ENCODE assay signal across 8 cellular contexts in the genomic region with DNA sequence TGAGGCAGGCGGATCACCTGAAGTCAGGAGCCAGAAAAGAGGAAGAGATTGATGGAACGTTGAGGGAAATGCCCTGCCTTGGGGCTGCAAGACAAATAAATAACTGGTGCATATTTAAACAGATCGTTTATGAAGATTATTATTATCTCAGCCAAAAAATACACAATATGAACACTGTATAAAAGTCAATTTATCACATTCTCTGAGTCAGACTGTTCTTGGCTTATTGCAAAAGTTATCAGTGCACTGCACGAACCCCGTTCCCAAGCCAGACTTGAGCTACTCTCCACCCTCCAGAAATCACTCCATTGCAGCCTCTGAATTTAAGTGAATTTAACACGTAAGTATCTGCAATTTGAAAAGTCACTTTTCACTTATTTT. TPM values are rescaled to one million over a fixed set of nuclear protein-coding genes. Genes with fewer than 3 reads are reported as not detected.
DNase-seq lines count a peak whose midpoint lies in the region; ATAC-seq and TF ChIP-seq lines count a peak whose summit lies in the region.

No MANE protein-coding gene starts in this region.

- H3K9me2 ChIP-seq in neural cell (ENCODE audit: insufficient read depth, low read length), result no peaks in the 10 kb centered on the region

- H3K27me3 Mint-ChIP-seq in CD4-positive, alpha-beta T cell, result no peaks in the 10 kb centered on the region
- no peaks in the 10 kb centered on the region for H3K27me3 Mint-ChIP-seq in effector memory CD8-positive, alpha-beta T cell

- H3K4me1 Mint-ChIP-seq in CD4-positive, alpha-beta T cell (ENCODE audit: low read depth), result peaks cover 47% of the 10 kb centered on the region
- H3K4me1 Mint-ChIP-seq in effector memory CD8-positive, alpha-beta T cell (ENCODE audit: low read depth in 2 of 2), result peaks cover 30 to 32% of the 10 kb centered on the region in 2 donors

- no peaks in the 10 kb centered on the region for H3K9me3 ChIP-seq in CD4-positive, alpha-beta T cell (ENCODE audit: control insufficient read depth, low read length)
- no peaks in the 10 kb centered on the region for H3K9me3 ChIP-seq in OCI-LY3 (ENCODE audit: insufficient read depth, low read length)
- H3K9me3 ChIP-seq in neural cell (ENCODE audit: low read length), result no peaks in the 10 kb centered on the region

- no peak overlapping the region for H3K27ac Mint-ChIP-seq in CD4-positive, alpha-beta T cell
- no peak overlapping the region for H3K27ac Mint-ChIP-seq in effector memory CD8-positive, alpha-beta T cell

- H3K36me3 ChIP-seq in OCI-LY3 (replicated peaks; ENCODE audit: low read depth, low read length) (no peaks in the 10 kb centered on the region), neural cell (ENCODE audit: insufficient read depth, low read length) (no peaks in the 10 kb centered on the region)

- ATAC-seq in CD4-positive, alpha-beta T cell (ENCODE audit: poor library complexity), result no peak
- no peak for ATAC-seq in effector memory CD8-positive, alpha-beta T cell (replicated peaks)

- H3K4me2 ChIP-seq in OCI-LY3 (ENCODE audit: low read length) (peak overlapping the region; percentile 92), neural cell (ENCODE audit: low read length) (peak overlapping the region; percentile 72)

- DNase-seq in CD4-positive, alpha-beta T cell, result no peak
- no peak for DNase-seq in effector memory CD8-positive, alpha-beta T cell
- DNase-seq in islet precursor cell (no peak), COR-L47 (lab: John Stamatoyannopoulos, UW) (no peak), amygdala (lab: John Stamatoyannopoulos, UW) (no peak)
- DNase-seq in stimulated activated CD4-positive, alpha-beta T cell treated with anti-CD3 and anti-CD28 coated beads, Interleukin-2, amount 100 ng/mL, for 48 hours, result no peak

- TF ChIP-seq EP300 in neural cell (conservative IDR thresholded peaks at IDR 0.05; ENCODE audit: poor library complexity, severe bottlenecking), result no peak

- H3K27me3 ChIP-seq in CD4-positive, alpha-beta T cell (ENCODE audit: control insufficient read depth, insufficient read depth, low read length), result no peaks in the 10 kb centered on the region
- H3K27me3 ChIP-seq in OCI-LY3 (ENCODE audit: low read depth, low read length) (peaks cover 23% of the 10 kb centered on the region), neural cell (ENCODE audit: insufficient read depth, low read depth, low read length) (no peaks in the 10 kb centered on the region)

- no peak for TF ChIP-seq CTCF in CD4-positive, alpha-beta T cell (IDR thresholded peaks at IDR 0.05)
- TF ChIP-seq CTCF in OCI-LY3 (IDR thresholded peaks at IDR 0.05; ENCODE audit: low read depth, low read length) (no peak), neural cell (IDR thresholded peaks at IDR 0.05; ENCODE audit: poor library complexity, severe bottlenecking) (no peak)

- H4K20me1 ChIP-seq in OCI-LY3 (ENCODE audit: insufficient read depth, low read length), result no peaks in the 10 kb centered on the region
- no peaks in the 10 kb centered on the region for H4K20me1 ChIP-seq in neural cell (ENCODE audit: insufficient read depth)

- POLR2A ChIA-PET in CD4-positive, alpha-beta T cell (lab: Charles Lee), result no interaction called here

- CTCF ChIA-PET in CD4-positive, alpha-beta T cell (lab: Charles Lee), result interaction anchor here (0.6 kb wide), 1 partner anchor 11 kb away, joined by 3 read pairs; no protein-coding TSS in a partner anchor

- TF ChIP-seq RAD21 in neural cell (conservative IDR thresholded peaks at IDR 0.05), result no peak

- no peak overlapping the region for H3K9ac ChIP-seq in OCI-LY3 (ENCODE audit: low read length)
- peak overlapping the region; percentile 67 for H3K9ac ChIP-seq in neural cell (ENCODE audit: low read length)

- H3K36me3 Mint-ChIP-seq in CD4-positive, alpha-beta T cell (ENCODE audit: low read depth), result no peaks in the 10 kb centered on the region
- H3K36me3 Mint-ChIP-seq in effector memory CD8-positive, alpha-beta T cell (ENCODE audit: insufficient read depth), result peaks cover 7% of the 10 kb centered on the region

- H3K79me2 ChIP-seq in OCI-LY3 (ENCODE audit: low read length) (no peaks in the 10 kb centered on the region), neural cell (replicated peaks; ENCODE audit: insufficient read depth, low read length) (no peaks in the 10 kb centered on the region)

- H3K4me3 ChIP-seq in OCI-LY3 (ENCODE audit: low read length) (peak overlapping the region; percentile 99), neural cell (ENCODE audit: low read length) (peak overlapping the region; percentile 94)

- no peak overlapping the region for H3K27ac ChIP-seq in CD4-positive, alpha-beta T cell (ENCODE audit: low read depth, low read length)
- H3K27ac ChIP-seq in OCI-LY3 (ENCODE audit: low read length) (no peak overlapping the region), neural cell (ENCODE audit: low read length) (no peak overlapping the region)

- H3K4me1 ChIP-seq in OCI-LY3 (ENCODE audit: low read length), result peaks cover 15% of the 10 kb centered on the region

- no peaks in the 10 kb centered on the region for H3K9me3 Mint-ChIP-seq in CD4-positive, alpha-beta T cell
- no peaks in the 10 kb centered on the region for H3K9me3 Mint-ChIP-seq in effector memory CD8-positive, alpha-beta T cell

- H3F3A ChIP-seq in neural cell (ENCODE audit: insufficient read depth, low read length, poor library complexity, severe bottlenecking), result no peaks in the 10 kb centered on the region

- H3K4me3 Mint-ChIP-seq in CD4-positive, alpha-beta T cell, result peak overlapping the region; percentile 85
- H3K4me3 Mint-ChIP-seq in effector memory CD8-positive, alpha-beta T cell, result peak overlapping the region; percentile 89 to 91

- intact Hi-C loops in CD4-positive, alpha-beta T cell (cut with DNase I, micrococcal nuclease), result loop anchor here in 1 of 2 experiments (10.0 kb wide), 1 partner anchor 277 kb away; the partner anchor contains the start of gene BLOC1S2

- H2AFZ ChIP-seq in OCI-LY3 (ENCODE audit: low read depth, low read length) (no peak overlapping the region; the same call in 1 of the 2 replicates), neural cell (ENCODE audit: low read depth, low read length) (no peak overlapping the region)

TF ChIP-seq in neural cell, 6 proteins besides CTCF, POLR2A, EP300 and RAD21:
- TF ChIP-seq POLR2AphosphoS5 (IDR thresholded peaks at IDR 0.05), result no peak
- TF ChIP-seq SMC3 (conservative IDR thresholded peaks at IDR 0.05; ENCODE audit: poor library complexity), result no peak
- TF ChIP-seq EZH2 (IDR thresholded peaks at IDR 0.05; ENCODE audit: borderline replicate concordance, insufficient read depth, low read length, poor library complexity, severe bottlenecking), result no peak
- no peak for TF ChIP-seq REST (IDR thresholded peaks at IDR 0.05; ENCODE audit: borderline replicate concordance)
- TF ChIP-seq TAF1 (IDR thresholded peaks at IDR 0.05; ENCODE audit: low read depth), result no peak
- no peak for TF ChIP-seq MXI1 (conservative IDR thresholded peaks at IDR 0.05; ENCODE audit: poor library complexity, severe bottlenecking)

RNA-seq across cellular contexts. Expression of gene DNMBP, which starts 1.6 kb away (rescaled TPM):
- total RNA-seq in CD4-positive, alpha-beta T cell, result 1 to 10 TPM; 2.2 to 2.3 TPM
- 2.3 and 3.1 TPM in 2 replicates for polyA plus RNA-seq in neural cell
- 7.9 and 8.3 TPM in 2 replicates for polyA minus RNA-seq in neural cell
